In genomic region chr6:7073810-7074525, GRCh38 we compare ENCODE assay signal across 8 cellular contexts.
DNase-seq lines count a peak whose midpoint lies in the region; ATAC-seq lines count a peak whose summit lies in the region.

No MANE protein-coding gene starts in this region.

- DNase-seq in T-helper 1 cell, result peak in 3 of 5 donors; percentile 28 to 82 (median 43)
- DNase-seq in caudate nucleus (lab: John Stamatoyannopoulos, UW), result peak in 10 of 61 donors; percentile 0 to 24 (median 12)
- peak; percentile 61 to 68 for DNase-seq in stimulated activated CD8-positive, alpha-beta memory T cell treated with anti-CD3 and anti-CD28 coated beads, Interleukin-15, amount 100 ng/mL, for 48 hours (ENCODE audit: low read depth in 2 of 2)
- no peak for DNase-seq in NCI-H1417 (lab: John Stamatoyannopoulos, UW)
- no peak for DNase-seq in NCI-H345 treated with DMSO at 0.1 percent for 48 hours (lab: John Stamatoyannopoulos, UW; ENCODE audit: unreplicated experiment)
- no peak for DNase-seq in NCI-H1694 (lab: John Stamatoyannopoulos, UW)

- H3K27ac ChIP-seq in caudate nucleus (ENCODE audit: low read depth, low read length), result peak overlapping the region; percentile 58

- peak; percentile 100 for ATAC-seq in GM18498 (IDR thresholded peaks at IDR 0.05; ENCODE audit: unreplicated experiment)
- peak; percentile 98 for ATAC-seq in HG02610 (IDR thresholded peaks at IDR 0.05; ENCODE audit: unreplicated experiment)

Comparison
In these comparisons a context has a peak if more than half of its experiments do, and no peak if none do; other contexts are left out.
1. DNase-seq: peak in T-helper 1 cell (3 of 5) and stimulated activated CD8-positive, alpha-beta memory T cell treated with anti-CD3 and anti-CD28 coated beads, Interleukin-15, amount 100 ng/mL, for 48 hours (2 of 2); none in NCI-H1417 (0 of 3), NCI-H345 treated with DMSO at 0.1 percent for 48 hours (single experiment) and NCI-H1694 (single experiment).